8 cellular contexts compared by ENCODE assay signal in the genomic region with DNA sequence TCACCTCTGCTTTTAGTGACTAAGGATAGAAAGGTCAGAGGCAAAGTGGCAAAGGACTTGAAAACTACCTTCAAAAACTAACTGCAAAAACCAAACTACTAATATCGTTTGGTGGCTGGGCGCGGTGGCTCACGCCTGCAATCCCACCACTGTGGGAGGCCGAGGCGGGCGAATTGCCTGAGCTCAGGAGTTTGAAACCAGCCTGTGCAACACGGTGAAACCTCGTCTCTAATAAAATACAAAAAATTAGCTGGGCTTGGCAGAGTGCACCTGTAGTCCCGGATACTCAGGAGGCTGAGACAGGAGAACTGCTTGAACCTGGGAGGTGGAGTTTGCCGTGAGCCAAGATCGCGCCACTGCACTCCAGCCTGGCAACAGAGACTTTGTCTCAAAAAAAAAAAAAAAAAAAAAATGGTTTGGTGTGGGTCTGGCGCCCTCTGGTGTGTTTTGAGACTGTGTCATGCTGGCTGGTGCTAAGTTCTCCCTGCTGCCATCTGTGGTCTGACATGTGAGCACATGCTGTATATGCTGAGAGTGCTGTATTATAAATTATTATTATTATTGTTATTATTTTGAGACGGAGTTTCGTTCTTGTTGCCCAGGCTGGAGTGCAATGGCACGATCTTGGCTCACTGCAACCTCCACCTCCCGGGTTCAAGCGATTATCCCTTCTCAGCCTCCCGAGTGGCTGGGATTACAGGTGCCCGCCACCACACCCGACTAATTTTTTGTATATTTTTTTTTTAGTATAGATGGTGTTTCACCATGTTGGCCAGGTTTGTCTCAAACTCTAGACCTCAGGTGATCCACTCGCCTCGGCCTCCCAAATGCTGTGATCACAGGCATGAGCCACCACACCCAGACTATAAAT. TPM values are rescaled to one million over a fixed set of nuclear protein-coding genes. Genes with fewer than 3 reads are reported as not detected.
DNase-seq lines count a peak whose midpoint lies in the region; ATAC-seq and TF ChIP-seq lines count a peak whose summit lies in the region.

No MANE protein-coding gene starts in this region.

- no peaks in the 10 kb centered on the region for H3K36me3 ChIP-seq in BJ (ENCODE audit: control insufficient read depth, insufficient read depth, low read length)

- no peaks in the 10 kb centered on the region for H3K9me3 Mint-ChIP-seq in activated CD4-positive, alpha-beta T cell treated with anti-CD3 and anti-CD28 coated beads, Interleukin-2, amount 10 ng/mL, durations not matched to agents 7 days and 5 days

- peak; percentile 10 for DNase-seq in BJ (ENCODE audit: low read depth)
- DNase-seq in NCI-H524 (lab: John Stamatoyannopoulos, UW) = peak; percentile 86 to 91
- peak; percentile 81 for DNase-seq in activated CD4-positive, alpha-beta T cell treated with anti-CD3 and anti-CD28 coated beads, Interleukin-2, amount 10 ng/mL, durations not matched to agents 7 days and 5 days
- DNase-seq in dermis blood vessel endothelial cell = peak; percentile 91
- peak; percentile 89 to 92 for DNase-seq in lung microvascular endothelial cell (ENCODE audit: low read depth in 2 of 2)
- DNase-seq in stimulated activated CD8-positive, alpha-beta memory T cell treated with anti-CD3 and anti-CD28 coated beads, Interleukin-15, amount 100 ng/mL, for 48 hours (ENCODE audit: low read depth in 2 of 2) = peak; percentile 26 to 32

- peaks cover 13% of the 10 kb centered on the region for H3K4me1 Mint-ChIP-seq in activated CD4-positive, alpha-beta T cell treated with anti-CD3 and anti-CD28 coated beads, Interleukin-2, amount 10 ng/mL, durations not matched to agents 7 days and 5 days

- CTCF ChIA-PET in BJ (lab: Yijun Ruan, JAX) = interaction anchor here (0.6 to 4.1 kb wide), 20 partner anchors 11 to 170 kb away, joined by 3 to 43 read pairs (median 4); no protein-coding TSS in a partner anchor
- CTCF ChIA-PET in activated CD4-positive, alpha-beta T cell treated with anti-CD3 and anti-CD28 coated beads, Interleukin-2, amount 10 ng/mL, durations not matched to agents 7 days and 5 days (lab: Charles Lee) = interaction anchor here (0.6 to 3.6 kb wide), 19 partner anchors 13 to 463 kb away, joined by 3 to 14 read pairs (median 4); no protein-coding TSS in a partner anchor

- H3K27me3 ChIP-seq in BJ (ENCODE audit: control insufficient read depth, insufficient read depth, low read length) = no peaks in the 10 kb centered on the region; the same call in 1 of the 2 replicates

- peak; percentile 86 for ATAC-seq in GM18907 (IDR thresholded peaks at IDR 0.05; ENCODE audit: unreplicated experiment)
- peak; percentile 96 for ATAC-seq in HG03342 (IDR thresholded peaks at IDR 0.05; ENCODE audit: unreplicated experiment)

- no peak overlapping the region for H3K4me3 Mint-ChIP-seq in activated CD4-positive, alpha-beta T cell treated with anti-CD3 and anti-CD28 coated beads, Interleukin-2, amount 10 ng/mL, durations not matched to agents 7 days and 5 days

- POLR2A ChIA-PET in BJ (lab: Charles Lee) = no interaction called here
- POLR2A ChIA-PET in activated CD4-positive, alpha-beta T cell treated with anti-CD3 and anti-CD28 coated beads, Interleukin-2, amount 10 ng/mL, durations not matched to agents 7 days and 5 days (lab: Charles Lee) = no interaction called here

- no peaks in the 10 kb centered on the region for H3K36me3 Mint-ChIP-seq in activated CD4-positive, alpha-beta T cell treated with anti-CD3 and anti-CD28 coated beads, Interleukin-2, amount 10 ng/mL, durations not matched to agents 7 days and 5 days (ENCODE audit: low read depth)

- H3K27me3 Mint-ChIP-seq in activated CD4-positive, alpha-beta T cell treated with anti-CD3 and anti-CD28 coated beads, Interleukin-2, amount 10 ng/mL, durations not matched to agents 7 days and 5 days = peaks cover 13% of the 10 kb centered on the region

- H3K4me3 ChIP-seq in BJ (ENCODE audit: low read depth, low read length) = no peak overlapping the region

- peak; percentile 87 for TF ChIP-seq CTCF in BJ (IDR thresholded peaks at IDR 0.05; ENCODE audit: insufficient read depth, low read depth, low read length)

- H3K27ac Mint-ChIP-seq in activated CD4-positive, alpha-beta T cell treated with anti-CD3 and anti-CD28 coated beads, Interleukin-2, amount 10 ng/mL, durations not matched to agents 7 days and 5 days = no peak overlapping the region

RNA-seq across cellular contexts. Expression of a gene that starts 36.0 kb away (rescaled TPM):
- polyA plus RNA-seq in BJ (2011; rRNA removed) = not detected in 2 replicates
- polyA minus RNA-seq in BJ (2011; rRNA and poly(A)+ RNA removed) = not detected in 2 replicates
- under 1 TPM; 0.29 to 0.42 TPM for total RNA-seq in activated CD4-positive, alpha-beta T cell treated with anti-CD3 and anti-CD28 coated beads, Interleukin-2, amount 10 ng/mL, durations not matched to agents 7 days and 5 days
- total RNA-seq in dermis blood vessel endothelial cell (0.09 TPM in 1 of 2 replicates, not detected in the other), lung microvascular endothelial cell (0.20 and 0.22 TPM in 2 replicates)

RNA-seq across cellular contexts. Expression of a gene that starts 47.8 kb away (rescaled TPM):
- polyA plus RNA-seq in BJ (2011; rRNA removed) = not detected in 2 replicates
- polyA minus RNA-seq in BJ (2011; rRNA and poly(A)+ RNA removed) = not detected in 2 replicates
- under 1 TPM; 0.27 TPM for total RNA-seq in activated CD4-positive, alpha-beta T cell treated with anti-CD3 and anti-CD28 coated beads, Interleukin-2, amount 10 ng/mL, durations not matched to agents 7 days and 5 days
- total RNA-seq in dermis blood vessel endothelial cell (not detected in 2 replicates), lung microvascular endothelial cell (not detected in 2 replicates)

Comparison
In these comparisons a context has a peak if more than half of its experiments do, and no peak if none do; other contexts are left out.
1. DNase-seq: peak in every context shown above with its lines; median percentile 91 in dermis blood vessel endothelial cell; 90 in lung microvascular endothelial cell; 88 in NCI-H524; 81 in activated CD4-positive, alpha-beta T cell treated with anti-CD3 and anti-CD28 coated beads, Interleukin-2, amount 10 ng/mL, durations not matched to agents 7 days and 5 days; 29 in stimulated activated CD8-positive, alpha-beta memory T cell treated with anti-CD3 and anti-CD28 coated beads, Interleukin-15, amount 100 ng/mL, for 48 hours; 10 in BJ.